In the genomic region with DNA sequence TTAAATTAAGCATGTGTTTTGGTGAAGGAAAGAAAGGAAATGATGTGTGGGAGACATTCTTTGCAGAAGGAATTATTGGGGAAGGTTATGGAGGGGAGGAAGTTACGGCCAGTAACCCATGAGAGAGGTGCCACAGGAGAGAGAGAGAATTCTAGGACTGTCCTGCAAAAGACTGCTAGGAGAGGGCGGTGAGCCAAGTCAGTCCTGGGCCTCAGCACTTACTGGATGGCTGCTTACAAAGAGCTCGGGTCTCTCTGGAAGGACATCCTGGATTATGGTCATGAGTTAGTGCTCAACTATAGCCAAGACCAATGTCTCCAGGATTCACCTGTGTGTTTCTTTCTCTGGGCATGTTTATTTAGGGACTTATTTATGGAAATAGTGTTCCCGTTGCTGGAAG, we compare ENCODE assay signal across 1 cellular context.
TF ChIP-seq lines count a peak whose summit lies in the region.

No MANE protein-coding gene starts in this region.

TF ChIP-seq in K562, 482 proteins besides CTCF, POLR2A, EP300 and RAD21 (continued from another document):
- TF ChIP-seq REST (CRISPR knock-in tag; IDR thresholded peaks at IDR 0.05; ENCODE audit: low read depth) (no peak), ZNF764 (CRISPR knock-in tag; IDR thresholded peaks at IDR 0.05; ENCODE audit: low read depth) (no peak), CBX1 (IDR thresholded peaks at IDR 0.05; ENCODE audit: low read depth) (no peak)
- TF ChIP-seq, protein P1, sequence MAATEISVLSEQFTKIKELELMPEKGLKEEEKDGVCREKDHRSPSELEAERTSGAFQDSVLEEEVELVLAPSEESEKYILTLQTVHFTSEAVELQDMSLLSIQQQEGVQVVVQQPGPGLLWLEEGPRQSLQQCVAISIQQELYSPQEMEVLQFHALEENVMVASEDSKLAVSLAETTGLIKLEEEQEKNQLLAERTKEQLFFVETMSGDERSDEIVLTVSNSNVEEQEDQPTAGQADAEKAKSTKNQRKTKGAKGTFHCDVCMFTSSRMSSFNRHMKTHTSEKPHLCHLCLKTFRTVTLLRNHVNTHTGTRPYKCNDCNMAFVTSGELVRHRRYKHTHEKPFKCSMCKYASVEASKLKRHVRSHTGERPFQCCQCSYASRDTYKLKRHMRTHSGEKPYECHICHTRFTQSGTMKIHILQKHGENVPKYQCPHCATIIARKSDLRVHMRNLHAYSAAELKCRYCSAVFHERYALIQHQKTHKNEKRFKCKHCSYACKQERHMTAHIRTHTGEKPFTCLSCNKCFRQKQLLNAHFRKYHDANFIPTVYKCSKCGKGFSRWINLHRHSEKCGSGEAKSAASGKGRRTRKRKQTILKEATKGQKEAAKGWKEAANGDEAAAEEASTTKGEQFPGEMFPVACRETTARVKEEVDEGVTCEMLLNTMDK (IDR thresholded peaks at IDR 0.05; ENCODE audit: borderline replicate concordance, insufficient read depth, low read depth, low read length, poor library complexity, severe bottlenecking) = no peak
